ENCODE assay signal across 8 cellular contexts in genomic region chr1:28514445-28514933, GRCh38. TPM values are rescaled to one million over a fixed set of nuclear protein-coding genes. Genes with fewer than 3 reads are reported as not detected.
DNase-seq lines count a peak whose midpoint lies in the region; ATAC-seq and TF ChIP-seq lines count a peak whose summit lies in the region.
"Not testable (repeated sequence)": the region's sequence is repeated elsewhere in the genome, so short reads cannot be mapped to it uniquely, and the experiment has no call there.

No MANE protein-coding gene starts in this region.

- TF ChIP-seq CTCF in GM12865 (IDR thresholded peaks at IDR 0.05; ENCODE audit: insufficient read depth, low read depth, low read length, missing control alignments) = not testable (repeated sequence)

- H3K4me3 ChIP-seq in GM12865 (ENCODE audit: low read depth, low read length); MG63: not testable (repeated sequence)

- peak overlapping the region; percentile 15 for H3K27ac Mint-ChIP-seq in T-helper 1 cell treated with Interleukin-12 subunit alpha and Interleukin-12 subunit beta and Interleukin-4 antibody, amounts not matched to agents 30 μg/mL and 1 μg/mL, for 36 hours
- peak overlapping the region; percentile 46 for H3K27ac Mint-ChIP-seq in activated CD8-positive, alpha-beta T cell treated with anti-CD3 and anti-CD28 coated beads, Interleukin-2, amount 10 ng/mL, durations not matched to agents 7 days and 5 days
- H3K27ac Mint-ChIP-seq in activated naive CD8-positive, alpha-beta T cell treated with anti-CD3 and anti-CD28 coated beads for 36 hours = peak overlapping the region; percentile 97

- not testable (repeated sequence) for H3K9me3 Mint-ChIP-seq in T-helper 1 cell treated with Interleukin-12 subunit alpha and Interleukin-12 subunit beta and Interleukin-4 antibody, amounts not matched to agents 30 μg/mL and 1 μg/mL, for 36 hours; activated CD8-positive, alpha-beta T cell treated with anti-CD3 and anti-CD28 coated beads, Interleukin-2, amount 10 ng/mL, durations not matched to agents 7 days and 5 days (ENCODE audit: insufficient read depth); activated naive CD8-positive, alpha-beta T cell treated with anti-CD3 and anti-CD28 coated beads for 36 hours

- CTCF ChIA-PET in activated CD8-positive, alpha-beta T cell treated with anti-CD3 and anti-CD28 coated beads, Interleukin-2, amount 10 ng/mL, durations not matched to agents 7 days and 5 days (lab: Charles Lee) = interaction anchor here (0.6 kb wide), 1 partner anchor 762 kb away, joined by 3 read pairs; no protein-coding TSS in a partner anchor

- peaks cover 42% of the 10 kb centered on the region for H3K36me3 ChIP-seq in MG63

- ATAC-seq in activated CD8-positive, alpha-beta T cell treated with anti-CD3 and anti-CD28 coated beads, Interleukin-2, amount 10 ng/mL, durations not matched to agents 7 days and 5 days = not testable (repeated sequence)

- not testable (repeated sequence) for H3K27me3 Mint-ChIP-seq in T-helper 1 cell treated with Interleukin-12 subunit alpha and Interleukin-12 subunit beta and Interleukin-4 antibody, amounts not matched to agents 30 μg/mL and 1 μg/mL, for 36 hours (ENCODE audit: low read depth); activated CD8-positive, alpha-beta T cell treated with anti-CD3 and anti-CD28 coated beads, Interleukin-2, amount 10 ng/mL, durations not matched to agents 7 days and 5 days (ENCODE audit: low read depth)
- peaks cover 33% of the 10 kb centered on the region for H3K27me3 Mint-ChIP-seq in activated naive CD8-positive, alpha-beta T cell treated with anti-CD3 and anti-CD28 coated beads for 36 hours

- DNase-seq in ACHN (peak; percentile 17), GM12865 (ENCODE audit: low read depth) (peak; percentile 51), MG63 (peak; percentile 39), glomerular visceral epithelial cell (ENCODE audit: extremely low spot score) (peak; percentile 26)
- not testable (repeated sequence) for DNase-seq in activated CD8-positive, alpha-beta T cell treated with anti-CD3 and anti-CD28 coated beads, Interleukin-2, amount 10 ng/mL, durations not matched to agents 7 days and 5 days; activated naive CD8-positive, alpha-beta T cell treated with anti-CD3 and anti-CD28 coated beads for 36 hours
- DNase-seq in stimulated activated CD4-positive, alpha-beta T cell treated with anti-CD3 and anti-CD28 coated beads, Interleukin-12 subunit alpha, Interleukin-12 subunit beta, amount 100 ng/mL, for 4 hours = peak; percentile 21

- in situ Hi-C loops in ACHN (cut with HindIII; ENCODE audit: low pct_ligation_motif_present, low pct_unique_long_range_greater_than_20kb, low sequenced_read_pairs) = not testable (repeated sequence)

- POLR2A ChIA-PET in activated CD8-positive, alpha-beta T cell treated with anti-CD3 and anti-CD28 coated beads, Interleukin-2, amount 10 ng/mL, durations not matched to agents 7 days and 5 days (lab: Charles Lee) = interaction anchor here (1.4 kb wide), 1 partner anchor 7 kb away, joined by 4 read pairs; no protein-coding TSS in a partner anchor

- peaks cover 38% of the 10 kb centered on the region for H3K36me3 Mint-ChIP-seq in T-helper 1 cell treated with Interleukin-12 subunit alpha and Interleukin-12 subunit beta and Interleukin-4 antibody, amounts not matched to agents 30 μg/mL and 1 μg/mL, for 36 hours (ENCODE audit: low read depth)
- H3K36me3 Mint-ChIP-seq in activated CD8-positive, alpha-beta T cell treated with anti-CD3 and anti-CD28 coated beads, Interleukin-2, amount 10 ng/mL, durations not matched to agents 7 days and 5 days (ENCODE audit: low read depth) = peaks cover 45% of the 10 kb centered on the region
- H3K36me3 Mint-ChIP-seq in activated naive CD8-positive, alpha-beta T cell treated with anti-CD3 and anti-CD28 coated beads for 36 hours = peaks cover 43% of the 10 kb centered on the region

- H3K9me3 ChIP-seq in MG63 = not testable (repeated sequence)

- H3K4me1 Mint-ChIP-seq in T-helper 1 cell treated with Interleukin-12 subunit alpha and Interleukin-12 subunit beta and Interleukin-4 antibody, amounts not matched to agents 30 μg/mL and 1 μg/mL, for 36 hours (ENCODE audit: low read depth) = peaks cover 34% of the 10 kb centered on the region
- H3K4me1 Mint-ChIP-seq in activated CD8-positive, alpha-beta T cell treated with anti-CD3 and anti-CD28 coated beads, Interleukin-2, amount 10 ng/mL, durations not matched to agents 7 days and 5 days (ENCODE audit: low read depth) = peaks cover 46% of the 10 kb centered on the region
- H3K4me1 Mint-ChIP-seq in activated naive CD8-positive, alpha-beta T cell treated with anti-CD3 and anti-CD28 coated beads for 36 hours = peaks cover 48% of the 10 kb centered on the region

- H3K27me3 ChIP-seq in MG63 = not testable (repeated sequence)

- H3K4me3 Mint-ChIP-seq in T-helper 1 cell treated with Interleukin-12 subunit alpha and Interleukin-12 subunit beta and Interleukin-4 antibody, amounts not matched to agents 30 μg/mL and 1 μg/mL, for 36 hours; activated CD8-positive, alpha-beta T cell treated with anti-CD3 and anti-CD28 coated beads, Interleukin-2, amount 10 ng/mL, durations not matched to agents 7 days and 5 days: not testable (repeated sequence)
- peak overlapping the region; percentile 37 for H3K4me3 Mint-ChIP-seq in activated naive CD8-positive, alpha-beta T cell treated with anti-CD3 and anti-CD28 coated beads for 36 hours

RNA-seq across cellular contexts. Expression of gene RCC1, which starts 8.6 kb away (rescaled TPM):
- 116 and 153 TPM in 2 replicates for total RNA-seq in MG63 (2014; rRNA removed; shearing (Covaris generic); ENCODE audit: low replicate concordance)
- total RNA-seq in activated CD8-positive, alpha-beta T cell treated with anti-CD3 and anti-CD28 coated beads, Interleukin-2, amount 10 ng/mL, durations not matched to agents 7 days and 5 days = 10 to 100 TPM; 80.7 to 85.3 TPM
- total RNA-seq in activated naive CD8-positive, alpha-beta T cell treated with anti-CD3 and anti-CD28 coated beads for 36 hours = 100 to 1,000 TPM; 133 to 138 TPM

RNA-seq across cellular contexts. Expression of gene TRNAU1AP, which starts 38.4 kb away (rescaled TPM):
- 9.7 and 11.2 TPM in 2 replicates for total RNA-seq in MG63 (2014; rRNA removed; shearing (Covaris generic); ENCODE audit: low replicate concordance)
- total RNA-seq in activated CD8-positive, alpha-beta T cell treated with anti-CD3 and anti-CD28 coated beads, Interleukin-2, amount 10 ng/mL, durations not matched to agents 7 days and 5 days = 10 to 100 TPM; 73.2 to 77.7 TPM
- total RNA-seq in activated naive CD8-positive, alpha-beta T cell treated with anti-CD3 and anti-CD28 coated beads for 36 hours = 10 to 100 TPM; 42.6 to 43.2 TPM

Comparison
In these comparisons a context has a peak if more than half of its experiments do, and no peak if none do; other contexts are left out.
1. H3K27ac Mint-ChIP-seq: peak in every context shown above with its lines; median percentile 97 in activated naive CD8-positive, alpha-beta T cell treated with anti-CD3 and anti-CD28 coated beads for 36 hours; 46 in activated CD8-positive, alpha-beta T cell treated with anti-CD3 and anti-CD28 coated beads, Interleukin-2, amount 10 ng/mL, durations not matched to agents 7 days and 5 days; 15 in T-helper 1 cell treated with Interleukin-12 subunit alpha and Interleukin-12 subunit beta and Interleukin-4 antibody, amounts not matched to agents 30 μg/mL and 1 μg/mL, for 36 hours.